Comparison of ENCODE assay signal across 18 cellular contexts in genomic region chr13:97319088-97319487, GRCh38.
DNase-seq lines count a peak whose midpoint lies in the region; ATAC-seq and TF ChIP-seq lines count a peak whose summit lies in the region.
"Had no signal": no experiment of that assay in that cellular context is flagged by ENCODE, and none has a peak within 500 bp of the region (broad histone marks: within the 10 kb centered on the region; RNA-seq: fewer than 3 reads in every experiment).

No MANE protein-coding gene starts in this region.

- POLR2A ChIA-PET in Panc1 (lab: Charles Lee), result no interaction called here

- TF ChIP-seq EP300 in stomach (IDR thresholded peaks at IDR 0.05), result no peak

- H3K4me1 ChIP-seq in Panc1 (ENCODE audit: control insufficient read depth, insufficient read depth, low read length), result peaks cover 83% of the 10 kb centered on the region
- peaks cover 25 to 28% of the 10 kb centered on the region in 2 donors for H3K4me1 ChIP-seq in lung (ENCODE audit: control insufficient read depth in 2 of 2, insufficient read depth in 2 of 2, low read length in 2 of 2)
- peaks cover 15 to 75% (median 47%) of the 10 kb centered on the region in 4 donors for H3K4me1 ChIP-seq in stomach
- H3K4me1 ChIP-seq: HAP-1 had no signal

- 78 to 84% methylated on average over 6 of the region's 6 CpGs for WGBS in lung, 2 donors
- 68 to 77% (median 73%) methylated on average over 6 of the region's 6 CpGs for WGBS in stomach, 5 donors

- ATAC-seq in Panc1 (peak; percentile 42), lung (ENCODE audit: insufficient read depth, low FRiP score) (peak; percentile 37), HG03460 (IDR thresholded peaks at IDR 0.05; ENCODE audit: unreplicated experiment) (no peak), left colon (no peak)
- ATAC-seq: T-cell had no signal

- DNase-seq in Panc1 (ENCODE audit: low read depth, low spot score), result no peak
- DNase-seq in erythroblast (lab: John Stamatoyannopoulos, UW), result peak; percentile 60 to 70
- DNase-seq in lung (ENCODE audit: low spot score), result no peak
- no peak for DNase-seq in stomach
- DNase-seq in left colon, result no peak
- no peak for DNase-seq in NOMO-1 treated with dmso at 0.1 percent for 144 hours (lab: John Stamatoyannopoulos, UW; ENCODE audit: unreplicated experiment)
- no peak for DNase-seq in DMS114 treated with DMSO at 0.1 percent for 48 hours (lab: John Stamatoyannopoulos, UW; ENCODE audit: unreplicated experiment)
- DNase-seq: activated CD4-positive, alpha-beta T cell treated with anti-CD3 and anti-CD28 coated beads for 48 hours; activated T-cell treated with anti-CD3 and anti-CD28 coated beads, Interleukin-2, amount 50 U/mL, for 48 hours; effector CD8-positive, alpha-beta T cell; MM.1S; stimulated activated CD4-positive, alpha-beta T cell treated with anti-CD3 and anti-CD28 coated beads, Interleukin-4, amount 100 ng/mL, for 1 hour; stimulated activated naive CD4-positive, alpha-beta T cell; T-cell had no signal

- intact Hi-C loops in Panc1 (cut with micrococcal nuclease; ENCODE audit: unreplicated experiment), result no loop called here
- intact Hi-C loops in stomach (cut with DNase I; ENCODE audit: low total_unique reads), result no loop called here
- intact Hi-C loops in left colon (cut with DNase I, micrococcal nuclease), result no loop called here

- TF ChIP-seq CTCF in Panc1 (IDR thresholded peaks at IDR 0.05), result no peak
- no peak for TF ChIP-seq CTCF in lung (IDR thresholded peaks at IDR 0.05; ENCODE audit: control extremely low read depth, extremely low read depth)
- TF ChIP-seq CTCF in stomach (IDR thresholded peaks at IDR 0.05), result no peak

- CTCF ChIA-PET in Panc1 (lab: Charles Lee), result no interaction called here

- H3K4me3 ChIP-seq in Panc1 (ENCODE audit: low read depth in 2 of 2, low read length in 2 of 2), result no peak overlapping the region
- no peak overlapping the region for H3K4me3 ChIP-seq in lung
- no peak overlapping the region for H3K4me3 ChIP-seq in stomach
- H3K4me3 ChIP-seq: HAP-1, ovary had no signal

- BruUV-seq in Panc1 (replicated peaks; lab: Mats Ljungman, UMichigan), result no TSS peak

- TF ChIP-seq POLR2A in erythroblast (IDR thresholded peaks at IDR 0.05; ENCODE audit: low read length), result no peak
- TF ChIP-seq POLR2A in stomach (IDR thresholded peaks at IDR 0.05), result no peak

- H3K27ac ChIP-seq in Panc1 (ENCODE audit: low read length) (peak overlapping the region; percentile 100), lung (ENCODE audit: low read depth in 1 of 2, low read length in 1 of 2) (peak overlapping the region in 1 of 2 donors; percentile 64), stomach (peak overlapping the region in 4 of 5 donors; percentile 25 to 59 (median 43))
- H3K27ac ChIP-seq: C4-2B had no signal

- in situ Hi-C loops in Panc1 (cut with HindIII; ENCODE audit: low pct_unique_long_range_greater_than_20kb, low sequenced_read_pairs), result no loop called here

- H3K9me3 ChIP-seq in Panc1 (ENCODE audit: control insufficient read depth, insufficient read depth, low read depth, low read length) (no peaks in the 10 kb centered on the region), lung (ENCODE audit: control insufficient read depth in 2 of 2, insufficient read depth in 1 of 2, low read length in 1 of 2) (no peaks in the 10 kb centered on the region), stomach (no peaks in the 10 kb centered on the region)
- H3K9me3 ChIP-seq: HAP-1, ovary had no signal

- H3K36me3 ChIP-seq in Panc1 (ENCODE audit: control insufficient read depth, insufficient read depth, low read length), result no peaks in the 10 kb centered on the region
- H3K36me3 ChIP-seq in lung (ENCODE audit: control insufficient read depth in 2 of 2, insufficient read depth in 2 of 2, low read length in 2 of 2), result no peaks in the 10 kb centered on the region
- peaks cover 0 to 7% (median 0%) of the 10 kb centered on the region in 4 donors for H3K36me3 ChIP-seq in stomach
- H3K36me3 ChIP-seq: HAP-1, ovary had no signal

- H3K27me3 ChIP-seq in Panc1 (ENCODE audit: control insufficient read depth, insufficient read depth, low read length) (no peaks in the 10 kb centered on the region), lung (ENCODE audit: control insufficient read depth, insufficient read depth) (no peaks in the 10 kb centered on the region), stomach (no peaks in the 10 kb centered on the region)
- H3K27me3 ChIP-seq: ovary had no signal

Comparison
In these comparisons a context has a peak if more than half of its experiments do, and no peak if none do; other contexts are left out.
1. ATAC-seq: peak in Panc1 (single experiment) and lung (single experiment); none in HG03460 (single experiment) and left colon (single experiment).
2. DNase-seq: peak in erythroblast (2 of 2); none in Panc1 (single experiment), lung (single experiment), stomach (single experiment), left colon (0 of 2), NOMO-1 treated with dmso at 0.1 percent for 144 hours (single experiment) and DMS114 treated with DMSO at 0.1 percent for 48 hours (single experiment).